In genomic region chr7:155189600-155189989, GRCh38 we compare ENCODE assay signal across 13 cellular contexts.
"Had no signal": no experiment of that assay in that cellular context is flagged by ENCODE, and none has a peak within 500 bp of the region (broad histone marks: within the 10 kb centered on the region; RNA-seq: fewer than 3 reads in every experiment).

No MANE protein-coding gene starts in this region.

- H3K27ac ChIP-seq: brain microvascular endothelial cell, dorsolateral prefrontal cortex had no signal

- H3K27me3 ChIP-seq: brain microvascular endothelial cell had no signal

- H3K4me3 Mint-ChIP-seq: activated CD8-positive, alpha-beta T cell treated with anti-CD3 and anti-CD28 coated beads for 36 hours; activated naive CD8-positive, alpha-beta T cell; nephron progenitor cell had no signal

- H3K36me3 ChIP-seq: brain microvascular endothelial cell had no signal

- DNase-seq: activated CD8-positive, alpha-beta T cell treated with anti-CD3 and anti-CD28 coated beads for 36 hours; activated gamma-delta T cell; activated T-cell treated with anti-CD3 and anti-CD28 coated beads for 4 hours; amygdala; cerebellar nuclear complex; dorsolateral prefrontal cortex; nephron progenitor cell; stimulated activated CD4-positive, alpha-beta T cell treated with anti-CD3 and anti-CD28 coated beads, Interleukin-15, amount 100 ng/mL, for 24 hours; stimulated activated CD4-positive, alpha-beta T cell treated with anti-CD3 and anti-CD28 coated beads, Interleukin-4, amount 100 ng/mL, for 24 hours; SW 1271 had no signal

- ATAC-seq: activated CD8-positive, alpha-beta T cell treated with anti-CD3 and anti-CD28 coated beads for 36 hours; esophagus mucosa had no signal

- H3K27ac Mint-ChIP-seq: activated CD8-positive, alpha-beta T cell treated with anti-CD3 and anti-CD28 coated beads for 36 hours; activated naive CD8-positive, alpha-beta T cell; nephron progenitor cell had no signal
